In the genomic region with DNA sequence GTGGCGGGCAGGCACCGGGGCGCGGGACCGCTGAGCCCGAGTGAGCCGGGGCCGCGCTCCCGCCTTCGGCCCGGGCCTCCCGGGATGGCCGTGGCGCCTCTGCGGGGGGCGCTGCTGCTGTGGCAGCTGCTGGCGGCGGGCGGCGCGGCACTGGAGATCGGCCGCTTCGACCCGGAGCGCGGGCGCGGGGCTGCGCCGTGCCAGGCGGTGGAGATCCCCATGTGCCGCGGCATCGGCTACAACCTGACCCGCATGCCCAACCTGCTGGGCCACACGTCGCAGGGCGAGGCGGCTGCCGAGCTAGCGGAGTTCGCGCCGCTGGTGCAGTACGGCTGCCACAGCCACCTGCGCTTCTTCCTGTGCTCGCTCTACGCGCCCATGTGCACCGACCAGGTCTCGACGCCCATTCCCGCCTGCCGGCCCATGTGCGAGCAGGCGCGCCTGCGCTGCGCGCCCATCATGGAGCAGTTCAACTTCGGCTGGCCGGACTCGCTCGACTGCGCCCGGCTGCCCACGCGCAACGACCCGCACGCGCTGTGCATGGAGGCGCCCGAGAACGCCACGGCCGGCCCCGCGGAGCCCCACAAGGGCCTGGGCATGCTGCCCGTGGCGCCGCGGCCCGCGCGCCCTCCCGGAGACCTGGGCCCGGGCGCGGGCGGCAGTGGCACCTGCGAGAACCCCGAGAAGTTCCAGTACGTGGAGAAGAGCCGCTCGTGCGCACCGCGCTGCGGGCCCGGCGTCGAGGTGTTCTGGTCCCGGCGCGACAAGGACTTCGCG, we compare ENCODE assay signal across 8 cellular contexts. TPM values are rescaled to one million over a fixed set of nuclear protein-coding genes. Genes with fewer than 3 reads are reported as not detected.
DNase-seq lines count a peak whose midpoint lies in the region; ATAC-seq and TF ChIP-seq lines count a peak whose summit lies in the region.

No MANE protein-coding gene starts in this region.

- H3K4me2 ChIP-seq in MM.1S (ENCODE audit: low read depth, low read length): no peak overlapping the region

- peaks cover 31% of the 10 kb centered on the region for H3K36me3 Mint-ChIP-seq in Caco-2 (ENCODE audit: insufficient read depth, unreplicated experiment)

- no peaks in the 10 kb centered on the region for H3K36me3 ChIP-seq in Caco-2 (ENCODE audit: control insufficient read depth, insufficient read depth, low read length)
- no peaks in the 10 kb centered on the region for H3K36me3 ChIP-seq in MM.1S (replicated peaks; ENCODE audit: insufficient read depth, low read length)

- intact Hi-C loops in Caco-2 (cut with micrococcal nuclease; ENCODE audit: unreplicated experiment): no loop called here

- ATAC-seq in GM21576 (IDR thresholded peaks at IDR 0.05; ENCODE audit: unreplicated experiment): peak; percentile 11

- H3K4me3 Mint-ChIP-seq in Caco-2 (ENCODE audit: unreplicated experiment): peak overlapping the region; percentile 69

- H3K9ac ChIP-seq in MM.1S (ENCODE audit: low read length): no peak overlapping the region

- H3F3A ChIP-seq in MM.1S (ENCODE audit: insufficient read depth, low read length): no peaks in the 10 kb centered on the region

- H3K27me3 ChIP-seq in Caco-2 (replicated peaks; ENCODE audit: control insufficient read depth, insufficient read depth, low read length): no peaks in the 10 kb centered on the region
- no peaks in the 10 kb centered on the region for H3K27me3 ChIP-seq in MM.1S (replicated peaks; ENCODE audit: insufficient read depth, low read length)

- TF ChIP-seq CTCF in Caco-2 (IDR thresholded peaks at IDR 0.05; ENCODE audit: insufficient read depth in 1 of 2, low read depth in 1 of 2, low read length in 1 of 2, severe bottlenecking in 1 of 2, unreplicated experiment in 1 of 2): no peak
- TF ChIP-seq CTCF in WI38 (IDR thresholded peaks at IDR 0.05; ENCODE audit: low read depth, low read length): no peak
- no peak for TF ChIP-seq CTCF in MM.1S (IDR thresholded peaks at IDR 0.05; ENCODE audit: low read length)

- H3K4me1 ChIP-seq in Caco-2 (peaks cover 9% of the 10 kb centered on the region; the same call in 1 of the 2 replicates), MM.1S (ENCODE audit: low read length) (no peaks in the 10 kb centered on the region)

- CTCF ChIA-PET in Caco-2 (lab: Charles Lee): no interaction called here

- H3K4me1 Mint-ChIP-seq in Caco-2 (ENCODE audit: low read depth, unreplicated experiment): no peaks in the 10 kb centered on the region

- no peak overlapping the region for H3K27ac Mint-ChIP-seq in Caco-2 (ENCODE audit: unreplicated experiment)

- DNase-seq in Caco-2 (no peak), left kidney (ENCODE audit: low read depth, low spot score) (peak; percentile 66), A172 (ENCODE audit: low spot score) (no peak), MM.1S (no peak), T1000 (lab: John Stamatoyannopoulos, UW) (no peak)
- no peak for DNase-seq in activated CD4-positive, CD25-positive, alpha-beta regulatory T cell (lab: John Stamatoyannopoulos, UW)

- no peaks in the 10 kb centered on the region for H3K9me2 ChIP-seq in MM.1S (replicated peaks; ENCODE audit: insufficient read depth, low read length)

- H3K27ac ChIP-seq in MM.1S (ENCODE audit: low read length): no peak overlapping the region

- H3K9me3 Mint-ChIP-seq in Caco-2 (ENCODE audit: unreplicated experiment): no peaks in the 10 kb centered on the region

- H3K4me3 ChIP-seq in Caco-2 (ENCODE audit: low read depth, low read length) (peak overlapping the region; percentile 60), WI38 (ENCODE audit: low read depth, low read length) (peak overlapping the region; percentile 39; the same call in 1 of the 2 replicates), MM.1S (ENCODE audit: low read length) (no peak overlapping the region)

- no peaks in the 10 kb centered on the region for H3K79me2 ChIP-seq in MM.1S (ENCODE audit: low read length)

- H3K9me3 ChIP-seq in Caco-2 (no peaks in the 10 kb centered on the region), MM.1S (replicated peaks; ENCODE audit: insufficient read depth, low read length) (no peaks in the 10 kb centered on the region)

- H3K27me3 Mint-ChIP-seq in Caco-2 (ENCODE audit: insufficient read depth, unreplicated experiment): peaks cover 2% of the 10 kb centered on the region

- H2AFZ ChIP-seq in MM.1S (ENCODE audit: low read length): no peak overlapping the region

- POLR2A ChIA-PET in Caco-2 (lab: Charles Lee): no interaction called here

- BruUV-seq in Caco-2 (replicated peaks; lab: Mats Ljungman, UMichigan): no TSS peak

- H4K20me1 ChIP-seq in MM.1S (ENCODE audit: insufficient read depth, low read length): no peaks in the 10 kb centered on the region

RNA-seq across cellular contexts. Expression of a gene that starts 0.5 kb away (rescaled TPM):
- total RNA-seq in Caco-2 (2022): 1.2 TPM in 2 replicates
- 1.8 and 4.0 TPM in 2 replicates for total RNA-seq in A172 (2014; rRNA removed; shearing (Covaris generic))
